Comparison of ENCODE assay signal across 15 cellular contexts in genomic region chr10:110222896-110223675, GRCh38. TPM values are rescaled to one million over a fixed set of nuclear protein-coding genes. Genes with fewer than 3 reads are reported as not detected.
DNase-seq lines count a peak whose midpoint lies in the region; ATAC-seq and TF ChIP-seq lines count a peak whose summit lies in the region.
"Had no signal": no experiment of that assay in that cellular context is flagged by ENCODE, and none has a peak within 500 bp of the region (broad histone marks: within the 10 kb centered on the region; RNA-seq: fewer than 3 reads in every experiment).

No MANE protein-coding gene starts in this region.

- H3K36me3 Mint-ChIP-seq in activated CD4-positive, alpha-beta T cell treated with anti-CD3 and anti-CD28 coated beads for 36 hours (ENCODE audit: low read depth) = peaks cover 2% of the 10 kb centered on the region
- H3K36me3 Mint-ChIP-seq in stimulated activated effector memory CD8-positive, alpha-beta T cell treated with anti-CD3 and anti-CD28 coated beads, Interleukin-12 subunit alpha, Interleukin-12 subunit beta, amount 100 ng/mL, for 72 hours = peaks cover 41% of the 10 kb centered on the region

- H3K4me1 ChIP-seq in esophagus squamous epithelium (peaks cover 22 to 70% (median 30%) of the 10 kb centered on the region in 3 donors), thyroid gland (peaks cover 9 to 33% of the 10 kb centered on the region in 2 donors)

- H3K27me3 Mint-ChIP-seq in activated CD4-positive, alpha-beta T cell treated with anti-CD3 and anti-CD28 coated beads for 36 hours = no peaks in the 10 kb centered on the region

- peaks cover 0 to 1% (median 0%) of the 10 kb centered on the region in 3 donors for H3K36me3 ChIP-seq in esophagus squamous epithelium
- H3K36me3 ChIP-seq in thyroid gland = no peaks in the 10 kb centered on the region

- DNase-seq in activated CD4-positive, alpha-beta T cell treated with anti-CD3 and anti-CD28 coated beads for 36 hours = no peak
- no peak for DNase-seq in activated CD4-positive, alpha-beta T cell treated with anti-CD3 and anti-CD28 coated beads, Interleukin-2, amount 50 U/mL, for 48 hours
- DNase-seq in HL-60 (ENCODE audit: low read depth in 1 of 2, low spot score in 1 of 2) (no peak), esophagus squamous epithelium (lab: John Stamatoyannopoulos, UW) (no peak), NCI-H1048 (lab: John Stamatoyannopoulos, UW) (no peak), thyroid gland (no peak)
- no peak for DNase-seq in stimulated activated effector memory CD8-positive, alpha-beta T cell treated with anti-CD3 and anti-CD28 coated beads, Interleukin-12 subunit alpha, Interleukin-12 subunit beta, amount 100 ng/mL, for 72 hours (ENCODE audit: low spot score in 2 of 2)
- DNase-seq in activated CD4-positive, CD25-positive, alpha-beta regulatory T cell (lab: John Stamatoyannopoulos, UW) = no peak
- DNase-seq: CD8-positive, alpha-beta T cell; GOT3; left colon; NCI-H2081 treated with DMSO at 0.1 percent for 48 hours; PC-3; stimulated activated CD4-positive, alpha-beta T cell treated with anti-CD3 and anti-CD28 coated beads, Interleukin-4, amount 100 ng/mL, for 4 hours had no signal

- CTCF ChIA-PET in activated CD4-positive, alpha-beta T cell treated with anti-CD3 and anti-CD28 coated beads for 36 hours (lab: Charles Lee) = interaction anchor here (0.9 to 9.9 kb wide), 6 partner anchors 13 to 85 kb away, joined by 3 to 154 read pairs (median 6); partner anchors contain the start of gene MXI1

- no peak for ATAC-seq in activated CD4-positive, alpha-beta T cell treated with anti-CD3 and anti-CD28 coated beads for 36 hours
- no peak for ATAC-seq in stimulated activated effector memory CD8-positive, alpha-beta T cell treated with anti-CD3 and anti-CD28 coated beads, Interleukin-12 subunit alpha, Interleukin-12 subunit beta, amount 100 ng/mL, for 72 hours
- ATAC-seq: CD8-positive, alpha-beta T cell; left colon; PC-3 had no signal

- WGBS in esophagus squamous epithelium, 2 donors = 93 to 95% methylated on average over 10 to 12 of the region's 12 CpGs
- WGBS in thyroid gland, 2 donors = 96 to 98% methylated on average over 12 of the region's 12 CpGs

- H3K4me3 Mint-ChIP-seq in activated CD4-positive, alpha-beta T cell treated with anti-CD3 and anti-CD28 coated beads for 36 hours = peak overlapping the region; percentile 68
- H3K4me3 Mint-ChIP-seq in stimulated activated effector memory CD8-positive, alpha-beta T cell treated with anti-CD3 and anti-CD28 coated beads, Interleukin-12 subunit alpha, Interleukin-12 subunit beta, amount 100 ng/mL, for 72 hours = peak overlapping the region; percentile 64
- H3K4me3 Mint-ChIP-seq: CD8-positive, alpha-beta T cell had no signal

- peak overlapping the region; percentile 88 for H3K27ac Mint-ChIP-seq in activated CD4-positive, alpha-beta T cell treated with anti-CD3 and anti-CD28 coated beads for 36 hours
- H3K27ac Mint-ChIP-seq in stimulated activated effector memory CD8-positive, alpha-beta T cell treated with anti-CD3 and anti-CD28 coated beads, Interleukin-12 subunit alpha, Interleukin-12 subunit beta, amount 100 ng/mL, for 72 hours = no peak overlapping the region
- H3K27ac Mint-ChIP-seq: CD8-positive, alpha-beta T cell had no signal

- H3K9me3 ChIP-seq in esophagus squamous epithelium (no peaks in the 10 kb centered on the region), thyroid gland (no peaks in the 10 kb centered on the region)

- H3K9me3 Mint-ChIP-seq in activated CD4-positive, alpha-beta T cell treated with anti-CD3 and anti-CD28 coated beads for 36 hours (ENCODE audit: low read depth) = no peaks in the 10 kb centered on the region
- no peaks in the 10 kb centered on the region for H3K9me3 Mint-ChIP-seq in stimulated activated effector memory CD8-positive, alpha-beta T cell treated with anti-CD3 and anti-CD28 coated beads, Interleukin-12 subunit alpha, Interleukin-12 subunit beta, amount 100 ng/mL, for 72 hours
- H3K9me3 Mint-ChIP-seq: CD8-positive, alpha-beta T cell had no signal

- TF ChIP-seq POLR2A in esophagus squamous epithelium (IDR thresholded peaks at IDR 0.05) (no peak), thyroid gland (IDR thresholded peaks at IDR 0.05) (no peak)

- H3K27ac ChIP-seq in HL-60 (replicated peaks) = 0 out of 2 replicates have a peak overlapping the region, but pooled peaks have one; percentile 46
- H3K27ac ChIP-seq in esophagus squamous epithelium = peak overlapping the region; percentile 53 to 95 (median 90)
- no peak overlapping the region for H3K27ac ChIP-seq in thyroid gland
- H3K27ac ChIP-seq: epithelial cell of prostate had no signal

- no peak overlapping the region for H3K4me3 ChIP-seq in HL-60 (replicated peaks; ENCODE audit: insufficient read depth, low read length)
- no peak overlapping the region for H3K4me3 ChIP-seq in esophagus squamous epithelium
- H3K4me3 ChIP-seq in thyroid gland (replicated peaks in 1 of 3) = no peak overlapping the region

- intact Hi-C loops in activated CD4-positive, alpha-beta T cell treated with anti-CD3 and anti-CD28 coated beads for 36 hours (cut with DNase I, micrococcal nuclease) = loop anchor here (1.0 to 5.0 kb wide), 3 partner anchors 14 to 301 kb away; partner anchors contain the start of gene XPNPEP1 (in 1 of the 2)
- intact Hi-C loops in esophagus squamous epithelium (cut with DNase I) = loop anchor here (10.0 kb wide), 1 partner anchor 52 kb away; no protein-coding TSS in a partner anchor
- intact Hi-C loops in thyroid gland (cut with DNase I) = loop anchor here (10.0 kb wide), 1 partner anchor 52 kb away; no protein-coding TSS in a partner anchor

- peaks cover 49% of the 10 kb centered on the region for H3K4me1 Mint-ChIP-seq in activated CD4-positive, alpha-beta T cell treated with anti-CD3 and anti-CD28 coated beads for 36 hours
- peaks cover 58% of the 10 kb centered on the region for H3K4me1 Mint-ChIP-seq in stimulated activated effector memory CD8-positive, alpha-beta T cell treated with anti-CD3 and anti-CD28 coated beads, Interleukin-12 subunit alpha, Interleukin-12 subunit beta, amount 100 ng/mL, for 72 hours

- no peak for TF ChIP-seq CTCF in HL-60 (IDR thresholded peaks at IDR 0.05; ENCODE audit: insufficient read depth, low read length)
- TF ChIP-seq CTCF in esophagus squamous epithelium (IDR thresholded peaks at IDR 0.05) = no peak
- TF ChIP-seq CTCF in thyroid gland (IDR thresholded peaks at IDR 0.05) = no peak

- POLR2A ChIA-PET in activated CD4-positive, alpha-beta T cell treated with anti-CD3 and anti-CD28 coated beads for 36 hours (lab: Charles Lee) = interaction anchor here (1.4 to 1.6 kb wide), 2 partner anchors 13 to 82 kb away, joined by 3 to 4 read pairs; no protein-coding TSS in a partner anchor

- no peaks in the 10 kb centered on the region for H3K27me3 ChIP-seq in HL-60 (ENCODE audit: insufficient read depth, poor library complexity, severe bottlenecking)
- H3K27me3 ChIP-seq in esophagus squamous epithelium = no peaks in the 10 kb centered on the region
- H3K27me3 ChIP-seq in thyroid gland = no peaks in the 10 kb centered on the region

RNA-seq across cellular contexts. Expression of gene MXI1, which starts 15.7 kb away (rescaled TPM):
- 10 to 100 TPM; 49.7 to 75.7 TPM for total RNA-seq in activated CD4-positive, alpha-beta T cell treated with anti-CD3 and anti-CD28 coated beads for 36 hours
- total RNA-seq in esophagus squamous epithelium = 10 to 100 TPM; 16.0 to 53.2 (median 35.0) TPM
- 100 to 1,000 TPM in 1 of 4 donors, 10 to 100 TPM in 3; 51.2 to 136 (median 59.6) TPM for total RNA-seq in thyroid gland

Comparison
In these comparisons a context has a peak if more than half of its experiments do, and no peak if none do; other contexts are left out.
1. H3K27ac ChIP-seq: peak in HL-60 (single experiment) and esophagus squamous epithelium (4 of 4); none in thyroid gland (0 of 3).